In genomic region chr11:17696741-17697140, GRCh38 we compare ENCODE assay signal across 17 cellular contexts. TPM values are rescaled to one million over a fixed set of nuclear protein-coding genes. Genes with fewer than 3 reads are reported as not detected.
A peak's percentile ranks its signal among the peaks of the same experiment; 100 is the strongest.
DNase-seq lines count a peak whose midpoint lies in the region; ATAC-seq and TF ChIP-seq lines count a peak whose summit lies in the region.
"Had no signal": no experiment of that assay in that cellular context is flagged by ENCODE, and none has a peak within 500 bp of the region (broad histone marks: within the 10 kb centered on the region; RNA-seq: fewer than 3 reads in every experiment).

No MANE protein-coding gene starts in this region.

- H3K4me3 ChIP-seq in HEK293 (ENCODE audit: low read depth, low read length), result no peak overlapping the region
- H3K4me3 ChIP-seq in neuronal stem cell (ENCODE audit: low read length in 2 of 2), result no peak overlapping the region
- H3K4me3 ChIP-seq in skeletal muscle tissue (ENCODE audit: low read length in 3 of 3), result peak overlapping the region in 1 of 3 donors; percentile 29
- no peak overlapping the region for H3K4me3 ChIP-seq in mesendoderm (ENCODE audit: low read length)
- H3K4me3 ChIP-seq: BLaER1 treated with 17β-estradiol and CSF1 and Interleukin-3, amounts not matched to agents 10 nM and 100 nM; GM23248 had no signal

- no peaks in the 10 kb centered on the region for H3K9me3 Mint-ChIP-seq in stimulated activated effector memory CD8-positive, alpha-beta T cell treated with anti-CD3 and anti-CD28 coated beads, Interleukin-12 subunit alpha, Interleukin-12 subunit beta, amount 100 ng/mL, for 72 hours

- H3K9me3 ChIP-seq in HEK293 (ENCODE audit: control insufficient read depth, insufficient read depth, low read depth, low read length) (no peaks in the 10 kb centered on the region), neuronal stem cell (replicated peaks in 1 of 2; ENCODE audit: control insufficient read depth in 2 of 2, insufficient read depth in 1 of 2, low read depth in 1 of 2, low read length in 2 of 2) (no peaks in the 10 kb centered on the region), skeletal muscle tissue (ENCODE audit: control insufficient read depth in 3 of 3, low read length in 3 of 3) (no peaks in the 10 kb centered on the region)
- H3K9me3 ChIP-seq: BLaER1 treated with 17β-estradiol and CSF1 and Interleukin-3, amounts not matched to agents 10 nM and 100 nM had no signal

- H4K8ac ChIP-seq in neuronal stem cell (ENCODE audit: low read depth, low read length) (no peak overlapping the region), mesendoderm (ENCODE audit: low read depth, low read length) (no peak overlapping the region)

- DNase-seq in myocyte (ENCODE audit: low read depth) (peak; percentile 87), neuronal stem cell (ENCODE audit: low spot score) (no peak), mesendoderm (no peak), COLO829 (ENCODE audit: low spot score) (no peak)
- DNase-seq in stimulated activated effector memory CD8-positive, alpha-beta T cell treated with anti-CD3 and anti-CD28 coated beads, Interleukin-12 subunit alpha, Interleukin-12 subunit beta, amount 100 ng/mL, for 72 hours (ENCODE audit: low spot score in 2 of 2), result no peak
- DNase-seq: ACHN; Calu3; CD4-positive, CD25-positive, alpha-beta regulatory T cell; DMS 273 treated with DMSO at 0.1 percent for 48 hours; GM23248 had no signal

- no peak overlapping the region for H3K27ac Mint-ChIP-seq in stimulated activated effector memory CD8-positive, alpha-beta T cell treated with anti-CD3 and anti-CD28 coated beads, Interleukin-12 subunit alpha, Interleukin-12 subunit beta, amount 100 ng/mL, for 72 hours
- H3K27ac Mint-ChIP-seq: CD4-positive, CD25-positive, alpha-beta regulatory T cell had no signal

- no peaks in the 10 kb centered on the region for H3K4me1 ChIP-seq in HEK293 (ENCODE audit: control insufficient read depth, insufficient read depth, low read length)
- peaks cover 0 to 2% of the 10 kb centered on the region in 2 donors for H3K4me1 ChIP-seq in neuronal stem cell (ENCODE audit: control insufficient read depth in 2 of 2, insufficient read depth in 1 of 2, low read depth in 1 of 2, low read length in 2 of 2)
- H3K4me1 ChIP-seq in skeletal muscle tissue (ENCODE audit: control insufficient read depth in 3 of 3, insufficient read depth in 3 of 3, low read length in 3 of 3), result peaks cover 74 to 88% (median 81%) of the 10 kb centered on the region in 3 donors
- no peaks in the 10 kb centered on the region for H3K4me1 ChIP-seq in mesendoderm (ENCODE audit: control insufficient read depth, low read depth, low read length)

- WGBS in neuronal stem cell (ENCODE audit: extremely low coverage in 2 of 2, insufficient read length in 2 of 2, insufficient replicate concordance in 1 of 2), 2 donors, result no CpG with 5 or more reads among the region's 5 CpGs
- WGBS in mesendoderm (ENCODE audit: extremely low coverage, insufficient coverage, low lambda C conversion rate), result no CpG with 5 or more reads among the region's 5 CpGs

- H3K36me3 Mint-ChIP-seq in stimulated activated effector memory CD8-positive, alpha-beta T cell treated with anti-CD3 and anti-CD28 coated beads, Interleukin-12 subunit alpha, Interleukin-12 subunit beta, amount 100 ng/mL, for 72 hours, result no peaks in the 10 kb centered on the region
- H3K36me3 Mint-ChIP-seq: CD4-positive, CD25-positive, alpha-beta regulatory T cell had no signal

- TF ChIP-seq CTCF in HEK293 (tag by site-specific recombination; IDR thresholded peaks at IDR 0.05), result no peak

- H2AFZ ChIP-seq in neuronal stem cell (ENCODE audit: low read length), result no peak overlapping the region
- H2AFZ ChIP-seq: GM23248 had no signal

- no peak overlapping the region for H4K5ac ChIP-seq in mesendoderm (ENCODE audit: low read length)

- ATAC-seq in stimulated activated effector memory CD8-positive, alpha-beta T cell treated with anti-CD3 and anti-CD28 coated beads, Interleukin-12 subunit alpha, Interleukin-12 subunit beta, amount 100 ng/mL, for 72 hours, result no peak

- no peak overlapping the region for H3K14ac ChIP-seq in neuronal stem cell (ENCODE audit: low read length)

- CTCF ChIA-PET in HEK293 (lab: Yijun Ruan, JAX), result interaction anchor here (0.7 to 1.4 kb wide), 3 partner anchors 10 to 52 kb away, joined by 3 to 5 read pairs (median 3); no protein-coding TSS in a partner anchor

- H2BK12ac ChIP-seq in neuronal stem cell (ENCODE audit: low read length), result peak overlapping the region; percentile 65

- H3K4me1 Mint-ChIP-seq in stimulated activated effector memory CD8-positive, alpha-beta T cell treated with anti-CD3 and anti-CD28 coated beads, Interleukin-12 subunit alpha, Interleukin-12 subunit beta, amount 100 ng/mL, for 72 hours, result no peaks in the 10 kb centered on the region

- H3K18ac ChIP-seq in neuronal stem cell (ENCODE audit: low read length), result no peak overlapping the region
- H3K18ac ChIP-seq in mesendoderm (ENCODE audit: low read length), result no peak overlapping the region

- H3K4me3 Mint-ChIP-seq in stimulated activated effector memory CD8-positive, alpha-beta T cell treated with anti-CD3 and anti-CD28 coated beads, Interleukin-12 subunit alpha, Interleukin-12 subunit beta, amount 100 ng/mL, for 72 hours, result no peak overlapping the region
- H3K4me3 Mint-ChIP-seq: CD4-positive, CD25-positive, alpha-beta regulatory T cell had no signal

- no peak overlapping the region for H4K91ac ChIP-seq in neuronal stem cell (ENCODE audit: low read depth, low read length, poor library complexity)

- H2AK5ac ChIP-seq in neuronal stem cell (ENCODE audit: low read depth, low read length) (no peak overlapping the region), mesendoderm (ENCODE audit: low read length) (no peak overlapping the region)

- no peak overlapping the region for H2BK5ac ChIP-seq in neuronal stem cell (ENCODE audit: low read length)
- H2BK5ac ChIP-seq in mesendoderm (ENCODE audit: low read length), result no peak overlapping the region

- H3K27me3 ChIP-seq in neuronal stem cell (ENCODE audit: control insufficient read depth in 3 of 3, insufficient read depth in 3 of 3, low read depth in 1 of 3, low read length in 3 of 3) (peaks cover 3 to 65% (median 27%) of the 10 kb centered on the region in 3 experiments), skeletal muscle tissue (ENCODE audit: control insufficient read depth in 3 of 3, insufficient read depth in 3 of 3, low read length in 3 of 3) (peaks cover 3 to 8% (median 7%) of the 10 kb centered on the region in 3 donors), mesendoderm (ENCODE audit: insufficient read depth, low read length, poor library complexity) (peaks cover 26% of the 10 kb centered on the region)
- H3K27me3 ChIP-seq: BLaER1 treated with 17β-estradiol and CSF1 and Interleukin-3, amounts not matched to agents 10 nM and 100 nM had no signal

- no peak overlapping the region for H3K56ac ChIP-seq in mesendoderm (ENCODE audit: low read length)

- POLR2A ChIA-PET in HEK293 (lab: Yijun Ruan, JAX), result no interaction called here

- H2BK15ac ChIP-seq in neuronal stem cell (ENCODE audit: low read length), result no peak overlapping the region
- H2BK15ac ChIP-seq in mesendoderm (replicated peaks; ENCODE audit: low read depth), result no peak overlapping the region

- no peaks in the 10 kb centered on the region for H3K79me2 ChIP-seq in mesendoderm (ENCODE audit: control insufficient read depth, insufficient read depth, low read length)

- H3K27ac ChIP-seq in HEK293 (ENCODE audit: extremely low read depth, low read depth, low read length), result no peak overlapping the region
- no peak overlapping the region for H3K27ac ChIP-seq in neuronal stem cell (replicated peaks; ENCODE audit: low read length)
- peak overlapping the region; percentile 96 for H3K27ac ChIP-seq in skeletal muscle tissue (ENCODE audit: low read depth, low read length)
- H3K27ac ChIP-seq in mesendoderm (ENCODE audit: low read depth, low read length), result no peak overlapping the region
- H3K27ac ChIP-seq: BLaER1 treated with 17β-estradiol and CSF1 and Interleukin-3, amounts not matched to agents 10 nM and 100 nM; GM23248 had no signal

- H3K23ac ChIP-seq in neuronal stem cell (ENCODE audit: low read depth, low read length, poor library complexity) (peak overlapping the region; percentile 11), mesendoderm (ENCODE audit: low read length) (no peak overlapping the region)

- H3K4ac ChIP-seq in neuronal stem cell (ENCODE audit: low read length), result peak overlapping the region; percentile 28
- H3K4ac ChIP-seq in mesendoderm (ENCODE audit: low read depth, low read length), result no peak overlapping the region

- no peak overlapping the region for H3K9ac ChIP-seq in neuronal stem cell (ENCODE audit: low read depth, low read length, poor library complexity)
- peak overlapping the region; percentile 8 to 65 (median 48) for H3K9ac ChIP-seq in skeletal muscle tissue (ENCODE audit: low read depth in 1 of 3, low read length in 3 of 3)
- no peak overlapping the region for H3K9ac ChIP-seq in mesendoderm (ENCODE audit: low read length)
- H3K9ac ChIP-seq: BLaER1 treated with 17β-estradiol and CSF1 and Interleukin-3, amounts not matched to agents 10 nM and 100 nM; GM23248 had no signal

- H3K4me2 ChIP-seq in neuronal stem cell (ENCODE audit: insufficient read depth, low read length, poor library complexity, severe bottlenecking) (no peak overlapping the region), mesendoderm (ENCODE audit: low read length) (no peak overlapping the region)
- H3K4me2 ChIP-seq: BLaER1 treated with 17β-estradiol and CSF1 and Interleukin-3, amounts not matched to agents 10 nM and 100 nM had no signal

- H2BK120ac ChIP-seq in neuronal stem cell (ENCODE audit: low read depth, low read length), result no peak overlapping the region
- no peak overlapping the region for H2BK120ac ChIP-seq in mesendoderm (ENCODE audit: low read depth, low read length)

- H3K36me3 ChIP-seq in HEK293 (ENCODE audit: control insufficient read depth in 2 of 2, insufficient read depth in 1 of 2, low read length in 2 of 2), result no peaks in the 10 kb centered on the region
- H3K36me3 ChIP-seq in neuronal stem cell (replicated peaks in 1 of 2; ENCODE audit: control insufficient read depth in 2 of 2, insufficient read depth in 2 of 2, low read length in 2 of 2), result no peaks in the 10 kb centered on the region
- H3K36me3 ChIP-seq in skeletal muscle tissue (ENCODE audit: control insufficient read depth in 3 of 3, insufficient read depth in 3 of 3, low read length in 3 of 3), result no peaks in the 10 kb centered on the region
- no peaks in the 10 kb centered on the region for H3K36me3 ChIP-seq in mesendoderm (ENCODE audit: control insufficient read depth, insufficient read depth, low read length)
- H3K36me3 ChIP-seq: BLaER1 treated with 17β-estradiol and CSF1 and Interleukin-3, amounts not matched to agents 10 nM and 100 nM had no signal

- H3K79me1 ChIP-seq in neuronal stem cell (ENCODE audit: low read depth, low read length) (no peaks in the 10 kb centered on the region), mesendoderm (ENCODE audit: low read length) (no peaks in the 10 kb centered on the region)

RNA-seq across cellular contexts. Expression of gene MYOD1, which starts 22.6 kb away (rescaled TPM):
- 398 and 510 TPM in 2 replicates for total RNA-seq in myocyte
- polyA plus RNA-seq in myocyte (2012), result 97.5 TPM
- not detected for polyA plus RNA-seq in neuronal stem cell (2013, experiment 1 of 2)
- not detected for polyA plus RNA-seq in neuronal stem cell (2013, experiment 2 of 2)
- total RNA-seq in skeletal muscle tissue, result 22.4 TPM
- not detected for polyA plus RNA-seq in mesendoderm (2013, experiment 1 of 2)
- not detected for polyA plus RNA-seq in mesendoderm (2013, experiment 2 of 2)
- total RNA-seq: A172; Calu3; CD4-positive, CD25-positive, alpha-beta regulatory T cell; Daoy; GM23248; H7; HT1080 had no signal
- polyA plus RNA-seq: CD4-positive, CD25-positive, alpha-beta regulatory T cell; GM23248 had no signal

RNA-seq across cellular contexts. Expression of gene KCNC1, which starts 37.8 kb away (rescaled TPM):
- total RNA-seq in myocyte, result 0.27 and 0.57 TPM in 2 replicates
- 0.54 TPM for polyA plus RNA-seq in myocyte (2012)
- 2.0 TPM for polyA plus RNA-seq in neuronal stem cell (2013, experiment 1 of 2)
- polyA plus RNA-seq in neuronal stem cell (2013, experiment 2 of 2), result 1.9 TPM
- under 0.01 TPM for total RNA-seq in skeletal muscle tissue
- polyA plus RNA-seq in mesendoderm (2013, experiment 1 of 2), result 0.01 TPM
- polyA plus RNA-seq in mesendoderm (2013, experiment 2 of 2), result 0.01 TPM
- total RNA-seq: A172; CD4-positive, CD25-positive, alpha-beta regulatory T cell; GM23248; H7 had no signal
- polyA plus RNA-seq: GM23248 had no signal

Comparison
In these comparisons a context has a peak if more than half of its experiments do, and no peak if none do; other contexts are left out.
1. H3K9ac ChIP-seq: peak in skeletal muscle tissue (3 of 3); none in neuronal stem cell (single experiment) and mesendoderm (single experiment).
2. RNA of gene MYOD1, which starts 22.6 kb away (total RNA-seq): 398 to 510 TPM in myocyte; 22.4 TPM in skeletal muscle tissue (single experiment); every median in the first group is over 10 times any median in the second.